In genomic region chr10:8229153-8229552, GRCh38 we compare ENCODE assay signal across 23 cellular contexts.
DNase-seq lines count a peak whose midpoint lies in the region; ATAC-seq and TF ChIP-seq lines count a peak whose summit lies in the region.
"Had no signal": no experiment of that assay in that cellular context is flagged by ENCODE, and none has a peak within 500 bp of the region (broad histone marks: within the 10 kb centered on the region; RNA-seq: fewer than 3 reads in every experiment).

No MANE protein-coding gene starts in this region.

- no peak for TF ChIP-seq CTCF in HFFc6 (IDR thresholded peaks at IDR 0.05)
- no peak for TF ChIP-seq CTCF in heart right ventricle (IDR thresholded peaks at IDR 0.05)

- peaks cover 0 to 3% (median 0%) of the 10 kb centered on the region in 7 donors for H3K27me3 ChIP-seq in heart right ventricle
- H3K27me3 ChIP-seq: MG63, tibial artery had no signal

- WGBS in heart right ventricle, 2 donors, result 81 to 85% methylated on average over 3 of the region's 3 CpGs

- H3K36me3 ChIP-seq in heart right ventricle, result no peaks in the 10 kb centered on the region
- H3K36me3 ChIP-seq: MG63, tibial artery had no signal

- H3K4me3 Mint-ChIP-seq in activated naive CD4-positive, alpha-beta T cell treated with anti-CD3 and anti-CD28 coated beads, Interleukin-2, amount 50 U/mL, for 24 hours, result no peak overlapping the region
- H3K4me3 Mint-ChIP-seq in HFFc6, result peak overlapping the region; percentile 29; the same call in 1 of the 2 replicates
- no peak overlapping the region for H3K4me3 Mint-ChIP-seq in effector memory CD8-positive, alpha-beta T cell
- H3K4me3 Mint-ChIP-seq: H9, memory B cell had no signal

- H3K27ac Mint-ChIP-seq in activated naive CD4-positive, alpha-beta T cell treated with anti-CD3 and anti-CD28 coated beads, Interleukin-2, amount 50 U/mL, for 24 hours, result peak overlapping the region; percentile 24
- H3K27ac Mint-ChIP-seq in HFFc6, result no peak overlapping the region
- peak overlapping the region; percentile 23 to 59 for H3K27ac Mint-ChIP-seq in effector memory CD8-positive, alpha-beta T cell
- H3K27ac Mint-ChIP-seq: H9, memory B cell had no signal

- peak; percentile 19 for ATAC-seq in effector memory CD8-positive, alpha-beta T cell (replicated peaks)
- ATAC-seq in HG03565 (IDR thresholded peaks at IDR 0.05; ENCODE audit: unreplicated experiment) (no peak), heart right ventricle (no peak)
- ATAC-seq: Right ventricle myocardium inferior had no signal

- no peak for DNase-seq in activated naive CD4-positive, alpha-beta T cell treated with Interleukin-2 at 50 U/mL for 16 hours
- DNase-seq in HFFc6 (no peak), SW480 (ENCODE audit: low spot score) (peak; percentile 1), heart right ventricle (no peak), DMS 273 treated with DMSO at 0.1 percent for 48 hours (lab: John Stamatoyannopoulos, UW) (no peak)
- DNase-seq in effector memory CD8-positive, alpha-beta T cell, result no peak
- DNase-seq: activated gamma-delta T cell; aorta; DMS53; GF-D8; H9; MG63; NCI-H1436; NCI-H2171; NCI-H524 treated with DMSO at 0.1 percent for 48 hours; nucleus accumbens; stimulated activated naive CD4-positive, alpha-beta T cell treated with Interleukin-2 at 50 U/mL for 16 hours; tibial artery had no signal

- H3K9me3 ChIP-seq in heart right ventricle, result no peaks in the 10 kb centered on the region
- H3K9me3 ChIP-seq: MG63, tibial artery had no signal

- H3K27me3 Mint-ChIP-seq in activated naive CD4-positive, alpha-beta T cell treated with anti-CD3 and anti-CD28 coated beads, Interleukin-2, amount 50 U/mL, for 24 hours, result no peaks in the 10 kb centered on the region
- peaks cover 2% of the 10 kb centered on the region for H3K27me3 Mint-ChIP-seq in HFFc6 (ENCODE audit: insufficient read depth)
- peaks cover 0 to 2% of the 10 kb centered on the region in 2 donors for H3K27me3 Mint-ChIP-seq in effector memory CD8-positive, alpha-beta T cell
- H3K27me3 Mint-ChIP-seq: memory B cell had no signal

- no peaks in the 10 kb centered on the region for H3K9me3 Mint-ChIP-seq in activated naive CD4-positive, alpha-beta T cell treated with anti-CD3 and anti-CD28 coated beads, Interleukin-2, amount 50 U/mL, for 24 hours
- H3K9me3 Mint-ChIP-seq in HFFc6, result peaks cover 22% of the 10 kb centered on the region
- H3K9me3 Mint-ChIP-seq in effector memory CD8-positive, alpha-beta T cell, result no peaks in the 10 kb centered on the region
- H3K9me3 Mint-ChIP-seq: H9, memory B cell had no signal

- no peak overlapping the region for H3K4me3 ChIP-seq in heart right ventricle
- H3K4me3 ChIP-seq: MG63, smooth muscle cell, tibial artery had no signal

- peaks cover 36% of the 10 kb centered on the region for H3K4me1 Mint-ChIP-seq in activated naive CD4-positive, alpha-beta T cell treated with anti-CD3 and anti-CD28 coated beads, Interleukin-2, amount 50 U/mL, for 24 hours
- no peaks in the 10 kb centered on the region for H3K4me1 Mint-ChIP-seq in HFFc6 (ENCODE audit: low read depth)
- H3K4me1 Mint-ChIP-seq in effector memory CD8-positive, alpha-beta T cell (ENCODE audit: low read depth in 2 of 2), result peaks cover 19% of the 10 kb centered on the region in 2 donors
- H3K4me1 Mint-ChIP-seq: H9, memory B cell had no signal

- no peak overlapping the region for H3K27ac ChIP-seq in heart right ventricle
- H3K27ac ChIP-seq: tibial artery had no signal

- intact Hi-C loops in heart right ventricle (cut with DNase I), result no loop called here

- no peaks in the 10 kb centered on the region for H3K4me1 ChIP-seq in heart right ventricle
- H3K4me1 ChIP-seq: tibial artery had no signal

- H3K36me3 Mint-ChIP-seq in activated naive CD4-positive, alpha-beta T cell treated with anti-CD3 and anti-CD28 coated beads, Interleukin-2, amount 50 U/mL, for 24 hours, result no peaks in the 10 kb centered on the region
- no peaks in the 10 kb centered on the region for H3K36me3 Mint-ChIP-seq in HFFc6 (ENCODE audit: low read depth)
- no peaks in the 10 kb centered on the region for H3K36me3 Mint-ChIP-seq in effector memory CD8-positive, alpha-beta T cell (ENCODE audit: insufficient read depth)
- H3K36me3 Mint-ChIP-seq: memory B cell had no signal
